ENCODE assay signal across 8 cellular contexts in the genomic region with DNA sequence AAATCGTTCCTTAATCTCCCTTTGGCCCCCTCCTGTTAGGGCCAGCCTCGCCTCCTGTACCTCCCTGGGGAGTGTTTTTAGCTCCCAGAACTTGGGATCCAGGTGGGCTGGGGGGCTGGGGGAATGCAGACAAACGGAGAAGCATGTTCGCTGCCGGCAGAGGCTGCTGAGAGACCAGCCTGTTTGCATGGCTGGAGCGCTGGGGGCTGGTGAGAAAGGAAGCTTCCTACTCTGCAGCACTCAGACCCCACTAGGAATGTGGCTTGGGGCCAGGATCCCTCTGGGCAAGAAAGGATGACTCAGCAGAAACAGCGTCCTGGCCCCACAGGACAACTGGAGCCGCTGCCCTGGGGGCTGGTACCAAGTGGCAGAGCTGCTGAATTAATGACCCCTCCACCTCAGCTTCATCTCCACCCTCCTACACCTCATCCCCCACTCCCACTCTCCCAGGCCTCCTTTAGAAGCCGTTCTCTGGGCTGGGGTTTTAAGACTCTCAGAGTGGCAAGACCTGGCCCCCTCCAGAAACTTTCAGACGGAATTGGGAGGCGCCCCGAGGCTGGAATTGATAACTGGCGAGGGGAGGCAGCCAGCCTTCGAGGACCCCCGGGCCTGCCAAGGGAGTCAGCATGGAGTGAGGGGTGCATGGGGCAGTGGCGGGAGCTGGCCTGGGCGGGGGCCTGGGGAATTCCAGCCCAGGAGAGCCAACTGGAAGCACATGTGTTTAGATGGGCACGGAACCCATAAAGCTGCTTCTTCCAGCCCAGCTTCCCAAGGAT. TPM values are rescaled to one million over a fixed set of nuclear protein-coding genes. Genes with fewer than 3 reads are reported as not detected.
DNase-seq lines count a peak whose midpoint lies in the region; ATAC-seq and TF ChIP-seq lines count a peak whose summit lies in the region.

No MANE protein-coding gene starts in this region.

- peaks cover 30% of the 10 kb centered on the region for H3F3A ChIP-seq in Loucy (ENCODE audit: low read depth)

- no peaks in the 10 kb centered on the region for H3K9me2 ChIP-seq in Loucy (replicated peaks; ENCODE audit: low read depth, low read length)

- no peaks in the 10 kb centered on the region for H3K36me3 Mint-ChIP-seq in progenitor cell of endocrine pancreas (ENCODE audit: insufficient read depth)

- peaks cover 23% of the 10 kb centered on the region for H3K4me1 Mint-ChIP-seq in progenitor cell of endocrine pancreas (ENCODE audit: low read depth)

- TF ChIP-seq CTCF in Loucy (conservative IDR thresholded peaks at IDR 0.05; ENCODE audit: low read length) = no peak
- TF ChIP-seq CTCF in cardiac muscle cell (IDR thresholded peaks at IDR 0.05; ENCODE audit: low read depth, low read length) = peak; percentile 88
- no peak for TF ChIP-seq CTCF in progenitor cell of endocrine pancreas (IDR thresholded peaks at IDR 0.05; ENCODE audit: unreplicated experiment)

- peak overlapping the region; percentile 85 for H3K27ac Mint-ChIP-seq in progenitor cell of endocrine pancreas

- H3K4me2 ChIP-seq in Loucy (ENCODE audit: low read depth, low read length, poor library complexity, severe bottlenecking) = peak overlapping the region; percentile 77

- peak overlapping the region; percentile 92 for H3K9ac ChIP-seq in Loucy (ENCODE audit: low read depth, low read length, poor library complexity, severe bottlenecking)
- H3K9ac ChIP-seq in adipocyte (ENCODE audit: low read length) = peak overlapping the region; percentile 39

- H3K4me1 ChIP-seq in Loucy (ENCODE audit: insufficient read depth, low read length, poor library complexity, severe bottlenecking) = peaks cover 93% of the 10 kb centered on the region
- peaks cover 50% of the 10 kb centered on the region for H3K4me1 ChIP-seq in adipocyte (ENCODE audit: control insufficient read depth, insufficient read depth, low read length)
- H3K4me1 ChIP-seq in cardiac muscle cell (ENCODE audit: low read depth) = peaks cover 50% of the 10 kb centered on the region

- H2AFZ ChIP-seq in Loucy (ENCODE audit: low read length) = no peak overlapping the region

- H3K27me3 Mint-ChIP-seq in progenitor cell of endocrine pancreas = no peaks in the 10 kb centered on the region

- H3K9me3 ChIP-seq in Loucy (ENCODE audit: insufficient read depth, low read depth, low read length) (no peaks in the 10 kb centered on the region), adipocyte (ENCODE audit: control insufficient read depth, low read length) (no peaks in the 10 kb centered on the region), cardiac muscle cell (ENCODE audit: low read depth) (no peaks in the 10 kb centered on the region)

- H3K36me3 ChIP-seq in Loucy (ENCODE audit: insufficient read depth, low read length) (no peaks in the 10 kb centered on the region), adipocyte (ENCODE audit: control insufficient read depth, insufficient read depth, low read length, severe bottlenecking) (no peaks in the 10 kb centered on the region), cardiac muscle cell (no peaks in the 10 kb centered on the region)

- H4K20me1 ChIP-seq in Loucy (ENCODE audit: insufficient read depth, low read length, poor library complexity, severe bottlenecking) = no peaks in the 10 kb centered on the region

- H3K27ac ChIP-seq in cardiac muscle cell = peak overlapping the region; percentile 66

- H3K9me3 Mint-ChIP-seq in progenitor cell of endocrine pancreas (ENCODE audit: low read depth) = no peaks in the 10 kb centered on the region

- ATAC-seq in stimulated activated naive CD8-positive, alpha-beta T cell treated with anti-CD3 and anti-CD28 coated beads, Interleukin-15, Interleukin-2, amounts not matched to agents 100 U/mL and 50 U/mL, for 24 hours = no peak
- no peak for ATAC-seq in HG03469 (IDR thresholded peaks at IDR 0.05; ENCODE audit: unreplicated experiment)

- H3K4me3 ChIP-seq in Loucy (ENCODE audit: low read length, poor library complexity, severe bottlenecking) (peak overlapping the region; percentile 72), adipocyte (ENCODE audit: low read length) (peak overlapping the region; percentile 12), cardiac muscle cell (no peak overlapping the region)

- DNase-seq in DMS79 (lab: John Stamatoyannopoulos, UW) (peak; percentile 86), adipocyte (ENCODE audit: low read depth) (peak; percentile 94), cardiac muscle cell (ENCODE audit: low read depth in 1 of 2, low spot score in 1 of 2) (peak; percentile 94 to 98), progenitor cell of endocrine pancreas (ENCODE audit: low spot score, unreplicated experiment) (no peak), HPDE6-E6E7 (ENCODE audit: extremely low spot score) (no peak)
- DNase-seq in stimulated activated naive CD8-positive, alpha-beta T cell treated with anti-CD3 and anti-CD28 coated beads, Interleukin-15, Interleukin-2, amounts not matched to agents 100 U/mL and 50 U/mL, for 24 hours = no peak

- H3K4me3 Mint-ChIP-seq in progenitor cell of endocrine pancreas (ENCODE audit: low read depth) = no peak overlapping the region

- no peaks in the 10 kb centered on the region for H3K27me3 ChIP-seq in Loucy (ENCODE audit: insufficient read depth, low read length, poor library complexity, severe bottlenecking)
- no peaks in the 10 kb centered on the region for H3K27me3 ChIP-seq in adipocyte (replicated peaks; ENCODE audit: control insufficient read depth, insufficient read depth, low read length)
- H3K27me3 ChIP-seq in cardiac muscle cell = no peaks in the 10 kb centered on the region

- peaks cover 27% of the 10 kb centered on the region for H3K79me2 ChIP-seq in Loucy (ENCODE audit: insufficient read depth, low read length)

RNA-seq across cellular contexts. Expression of a gene that starts 28.5 kb away (rescaled TPM):
- not detected in 2 replicates for total RNA-seq in cardiac muscle cell
- 0.28 TPM in 1 of 2 replicates, not detected in the other for polyA plus RNA-seq in cardiac muscle cell
- total RNA-seq in progenitor cell of endocrine pancreas = 9.5 and 14.2 TPM in 2 replicates

RNA-seq across cellular contexts. Expression of a gene that starts 51.4 kb away (rescaled TPM):
- total RNA-seq in cardiac muscle cell (46.9 and 65.8 TPM in 2 replicates), progenitor cell of endocrine pancreas (77.8 and 83.1 TPM in 2 replicates)
- polyA plus RNA-seq in cardiac muscle cell = 139 and 167 TPM in 2 replicates

Comparison
In these comparisons a context has a peak if more than half of its experiments do, and no peak if none do; other contexts are left out.
1. DNase-seq: peak in DMS79 (single experiment), adipocyte (single experiment) and cardiac muscle cell (2 of 2); none in progenitor cell of endocrine pancreas (single experiment), stimulated activated naive CD8-positive, alpha-beta T cell treated with anti-CD3 and anti-CD28 coated beads, Interleukin-15, Interleukin-2, amounts not matched to agents 100 U/mL and 50 U/mL, for 24 hours (single experiment) and HPDE6-E6E7 (single experiment).
2. RNA of a gene that starts 28.5 kb away (total RNA-seq): 9.5 to 14.2 TPM in progenitor cell of endocrine pancreas; not detected in cardiac muscle cell; every median in the first group is over 10 times any median in the second.